In the genomic region with DNA sequence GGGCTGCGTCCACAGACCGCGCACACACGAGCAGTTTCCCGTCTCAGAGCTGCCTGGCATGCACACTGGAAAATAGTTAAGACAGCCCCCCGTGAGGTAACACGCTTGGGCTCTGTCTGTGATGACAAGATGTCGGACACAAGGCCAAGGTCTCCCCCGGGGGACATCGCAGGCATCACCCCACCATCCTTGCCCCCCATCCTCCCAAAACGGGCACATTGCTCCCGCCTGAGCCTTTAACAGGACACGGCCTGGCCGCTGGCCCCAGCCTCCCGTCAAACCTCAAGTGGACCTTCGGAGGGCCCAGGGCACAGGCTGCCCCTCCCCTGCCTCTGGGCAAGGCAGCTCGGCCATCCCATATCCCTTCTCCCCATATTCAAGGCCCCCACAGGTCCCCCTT, we compare ENCODE assay signal across 25 cellular contexts. TPM values are rescaled to one million over a fixed set of nuclear protein-coding genes. Genes with fewer than 3 reads are reported as not detected.
"Had no signal": no experiment of that assay in that cellular context is flagged by ENCODE, and none has a peak within 500 bp of the region (broad histone marks: within the 10 kb centered on the region; RNA-seq: fewer than 3 reads in every experiment).

No MANE protein-coding gene starts in this region.

- FAIRE-seq: endometrium, frontal cortex, keratinocyte had no signal

- H3K4me3 Mint-ChIP-seq: naive thymus-derived CD8-positive, alpha-beta T cell; nephron progenitor cell; stimulated activated memory B cell treated with anti-CD40 and anti-IgM and Interleukin-4, amounts not matched to agents 10 μg/mL and 1 μg/mL and 100 μg/mL, for 72 hours; type B pancreatic cell had no signal

- H3K36me3 ChIP-seq: esophagus squamous epithelium, lower lobe of right lung, prostate gland, right atrium auricular region, sigmoid colon, tibial artery had no signal

- H3K27ac Mint-ChIP-seq: naive thymus-derived CD8-positive, alpha-beta T cell; nephron progenitor cell; stimulated activated memory B cell treated with anti-CD40 and anti-IgM and Interleukin-4, amounts not matched to agents 10 μg/mL and 1 μg/mL and 100 μg/mL, for 72 hours; type B pancreatic cell had no signal

- H3K4me3 ChIP-seq: coronary artery, esophagus squamous epithelium, lower lobe of right lung, prostate gland, right atrium auricular region, sigmoid colon, testis, tibial artery had no signal

- H3K27me3 ChIP-seq: testis had no signal

- H3K4me1 Mint-ChIP-seq: stimulated activated memory B cell treated with anti-CD40 and anti-IgM and Interleukin-4, amounts not matched to agents 10 μg/mL and 1 μg/mL and 100 μg/mL, for 72 hours had no signal

- H3K9me3 ChIP-seq: esophagus squamous epithelium, lower lobe of right lung, prostate gland, right atrium auricular region, sigmoid colon, testis, tibial artery had no signal

- ATAC-seq: left ventricle myocardium superior; lower lobe of right lung; naive thymus-derived CD8-positive, alpha-beta T cell; stimulated activated memory B cell treated with anti-CD40 and anti-IgM and Interleukin-4, amounts not matched to agents 10 μg/mL and 1 μg/mL and 100 μg/mL, for 72 hours; stimulated activated naive CD8-positive, alpha-beta T cell treated with anti-CD3 and anti-CD28 coated beads, Interleukin-15, Interleukin-2, amounts not matched to agents 100 U/mL and 50 U/mL, for 24 hours had no signal

- H3K27ac ChIP-seq: coronary artery, esophagus squamous epithelium, lower lobe of right lung, prostate gland, right atrium auricular region, sigmoid colon, testis, tibial artery had no signal

- H3K4me1 ChIP-seq: testis had no signal

- H3K36me3 Mint-ChIP-seq: naive thymus-derived CD8-positive, alpha-beta T cell; stimulated activated memory B cell treated with anti-CD40 and anti-IgM and Interleukin-4, amounts not matched to agents 10 μg/mL and 1 μg/mL and 100 μg/mL, for 72 hours; type B pancreatic cell had no signal

- DNase-seq: dermis blood vessel endothelial cell; effector memory CD4-positive, alpha-beta T cell; erythroblast; esophagus squamous epithelium; left ventricle myocardium superior; lower lobe of right lung; naive thymus-derived CD8-positive, alpha-beta T cell; nephron progenitor cell; sigmoid colon; stimulated activated CD4-positive, alpha-beta T cell treated with anti-CD3 and anti-CD28 coated beads, Interleukin-2, amount 100 ng/mL, for 24 hours; stimulated activated CD4-positive, alpha-beta T cell treated with anti-CD3 and anti-CD28 coated beads, Interleukin-4, amount 100 ng/mL, for 4 hours; stimulated activated naive CD8-positive, alpha-beta T cell treated with anti-CD3 and anti-CD28 coated beads, Interleukin-15, Interleukin-2, amounts not matched to agents 100 U/mL and 50 U/mL, for 24 hours; testis; tibial artery had no signal

- H3K9me3 Mint-ChIP-seq: naive thymus-derived CD8-positive, alpha-beta T cell; nephron progenitor cell; stimulated activated memory B cell treated with anti-CD40 and anti-IgM and Interleukin-4, amounts not matched to agents 10 μg/mL and 1 μg/mL and 100 μg/mL, for 72 hours; type B pancreatic cell had no signal

RNA-seq across cellular contexts. Expression of a gene that starts 5.6 kb away (rescaled TPM):
- total RNA-seq: dermis blood vessel endothelial cell, esophagus squamous epithelium, lower lobe of right lung, mesenteric fat pad, myocyte, right atrium auricular region had no signal
- polyA plus RNA-seq: keratinocyte; naive thymus-derived CD8-positive, alpha-beta T cell had no signal

RNA-seq across cellular contexts. Expression of a gene that starts 32.0 kb away (rescaled TPM):
- total RNA-seq: osteoblast had no signal
- polyA plus RNA-seq: naive thymus-derived CD8-positive, alpha-beta T cell had no signal
